ENCODE assay signal across 8 cellular contexts in genomic region chr9:96450613-96451544, GRCh38. TPM values are rescaled to one million over a fixed set of nuclear protein-coding genes. Genes with fewer than 3 reads are reported as not detected.
DNase-seq lines count a peak whose midpoint lies in the region; ATAC-seq and TF ChIP-seq lines count a peak whose summit lies in the region.

No MANE protein-coding gene starts in this region.

- peaks cover 7% of the 10 kb centered on the region for H3K79me2 ChIP-seq in neural cell (replicated peaks; ENCODE audit: insufficient read depth, low read length)

- H2AFZ ChIP-seq in neural cell (ENCODE audit: low read depth, low read length) = peak overlapping the region; percentile 33

- H3K27ac ChIP-seq in 22Rv1 (peak overlapping the region; percentile 64), esophagus squamous epithelium (peak overlapping the region; percentile 84 to 95 (median 90)), neural cell (ENCODE audit: low read length) (no peak overlapping the region), urinary bladder (ENCODE audit: low read depth) (peak overlapping the region; percentile 88)

- peak overlapping the region; percentile 71 for H3K9ac ChIP-seq in neural cell (ENCODE audit: low read length)

- no peaks in the 10 kb centered on the region for H3F3A ChIP-seq in neural cell (ENCODE audit: insufficient read depth, low read length, poor library complexity, severe bottlenecking)

- no peak for TF ChIP-seq RAD21 in neural cell (conservative IDR thresholded peaks at IDR 0.05)

- H3K9me3 ChIP-seq in esophagus squamous epithelium (no peaks in the 10 kb centered on the region), neural cell (ENCODE audit: low read length) (no peaks in the 10 kb centered on the region)

- H3K4me3 ChIP-seq in esophagus squamous epithelium (peak overlapping the region; percentile 68 to 94 (median 72)), neural cell (ENCODE audit: low read length) (peak overlapping the region; percentile 88), urinary bladder (ENCODE audit: low read depth, low read length) (peak overlapping the region; percentile 91)

- TF ChIP-seq EP300 in neural cell (conservative IDR thresholded peaks at IDR 0.05; ENCODE audit: poor library complexity, severe bottlenecking) = no peak

- TF ChIP-seq CTCF in 22Rv1 (IDR thresholded peaks at IDR 0.05) (no peak), esophagus squamous epithelium (IDR thresholded peaks at IDR 0.05) (no peak), neural cell (IDR thresholded peaks at IDR 0.05; ENCODE audit: poor library complexity, severe bottlenecking) (no peak)

- TF ChIP-seq POLR2A in esophagus squamous epithelium (IDR thresholded peaks at IDR 0.05) = peak in 1 of 4 donors; percentile 27

- H3K4me1 ChIP-seq in esophagus squamous epithelium (peaks cover 4 to 30% (median 14%) of the 10 kb centered on the region in 3 donors), urinary bladder (ENCODE audit: insufficient read depth) (no peaks in the 10 kb centered on the region)

- 2 to 3% methylated on average over 15 to 31 of the region's 65 CpGs for WGBS in esophagus squamous epithelium, 2 donors
- 2% methylated on average over 65 of the region's 65 CpGs for WGBS in urinary bladder

- H3K36me3 ChIP-seq in esophagus squamous epithelium = no peaks in the 10 kb centered on the region
- H3K36me3 ChIP-seq in neural cell (ENCODE audit: insufficient read depth, low read length) = no peaks in the 10 kb centered on the region
- H3K36me3 ChIP-seq in urinary bladder (ENCODE audit: insufficient read depth) = no peaks in the 10 kb centered on the region

- intact Hi-C loops in esophagus squamous epithelium (cut with DNase I) = loop anchor here (10.0 kb wide), 1 partner anchor 124 kb away; no protein-coding TSS in a partner anchor

- H3K27me3 ChIP-seq in esophagus squamous epithelium (peaks cover 0 to 7% (median 0%) of the 10 kb centered on the region in 4 donors), neural cell (ENCODE audit: insufficient read depth, low read depth, low read length) (no peaks in the 10 kb centered on the region)

- DNase-seq in M059J (ENCODE audit: low read depth) = peak; percentile 58
- peak; percentile 59 for DNase-seq in activated T-cell treated with anti-CD3 and anti-CD28 coated beads, Interleukin-2, amount 50 U/mL, for 1 hour
- DNase-seq in esophagus squamous epithelium (lab: John Stamatoyannopoulos, UW) = no peak
- no peak for DNase-seq in GDM1 (lab: John Stamatoyannopoulos, UW)

- peak; percentile 2 for ATAC-seq in GM18498 (IDR thresholded peaks at IDR 0.05; ENCODE audit: unreplicated experiment)

- no peaks in the 10 kb centered on the region for H4K20me1 ChIP-seq in neural cell (ENCODE audit: insufficient read depth)

- H3K9me2 ChIP-seq in neural cell (ENCODE audit: insufficient read depth, low read length) = no peaks in the 10 kb centered on the region

- peak overlapping the region; percentile 88 for H3K4me2 ChIP-seq in neural cell (ENCODE audit: low read length)

TF ChIP-seq in neural cell, 6 proteins besides CTCF, POLR2A, EP300 and RAD21:
- no peak for TF ChIP-seq POLR2AphosphoS5 (IDR thresholded peaks at IDR 0.05)
- TF ChIP-seq SMC3 (conservative IDR thresholded peaks at IDR 0.05; ENCODE audit: poor library complexity) = no peak
- no peak for TF ChIP-seq MXI1 (conservative IDR thresholded peaks at IDR 0.05; ENCODE audit: poor library complexity, severe bottlenecking)
- TF ChIP-seq EZH2 (IDR thresholded peaks at IDR 0.05; ENCODE audit: borderline replicate concordance, insufficient read depth, low read length, poor library complexity, severe bottlenecking) = no peak
- TF ChIP-seq REST (IDR thresholded peaks at IDR 0.05; ENCODE audit: borderline replicate concordance) = no peak
- no peak for TF ChIP-seq TAF1 (IDR thresholded peaks at IDR 0.05; ENCODE audit: low read depth)

RNA-seq across cellular contexts. Expression of gene HABP4, which starts 0.9 kb away (rescaled TPM):
- total RNA-seq in M059J (2014; rRNA removed; shearing (Covaris generic)) = 9.2 and 13.6 TPM in 2 replicates
- total RNA-seq in esophagus squamous epithelium = 10 to 100 TPM in 1 of 4 donors, 1 to 10 TPM in 2, under 1 TPM in 1; 0.80 to 12.4 (median 2.7) TPM
- 13.9 and 14.7 TPM in 2 replicates for polyA plus RNA-seq in neural cell
- polyA minus RNA-seq in neural cell = 11.0 and 11.9 TPM in 2 replicates
- total RNA-seq in urinary bladder = 6.6 TPM
- 17.8 TPM for polyA plus RNA-seq in urinary bladder

RNA-seq across cellular contexts. Expression of gene ZNF367, which starts 32.7 kb away (rescaled TPM):
- 18.5 and 28.3 TPM in 2 replicates for total RNA-seq in M059J (2014; rRNA removed; shearing (Covaris generic))
- 1 to 10 TPM; 2.2 to 7.1 (median 4.6) TPM for total RNA-seq in esophagus squamous epithelium
- 1.7 and 2.0 TPM in 2 replicates for polyA plus RNA-seq in neural cell
- 3.7 and 4.2 TPM in 2 replicates for polyA minus RNA-seq in neural cell
- total RNA-seq in urinary bladder = 22.0 TPM
- 1.7 TPM for polyA plus RNA-seq in urinary bladder

Comparison
In these comparisons a context has a peak if more than half of its experiments do, and no peak if none do; other contexts are left out.
1. DNase-seq: peak in M059J (single experiment) and activated T-cell treated with anti-CD3 and anti-CD28 coated beads, Interleukin-2, amount 50 U/mL, for 1 hour (single experiment); none in esophagus squamous epithelium (single experiment) and GDM1 (single experiment).
2. Peak in every context shown above with its lines, with median percentiles within 50 percentile points of each other: H3K4me3 ChIP-seq.